Comparison of ENCODE assay signal across 11 cellular contexts in genomic region chr20:25052255-25053206, GRCh38. TPM values are rescaled to one million over a fixed set of nuclear protein-coding genes. Genes with fewer than 3 reads are reported as not detected.
DNase-seq lines count a peak whose midpoint lies in the region; ATAC-seq, FAIRE-seq and TF ChIP-seq lines count a peak whose summit lies in the region.
"Had no signal": no experiment of that assay in that cellular context is flagged by ENCODE, and none has a peak within 500 bp of the region (broad histone marks: within the 10 kb centered on the region; RNA-seq: fewer than 3 reads in every experiment).

No MANE protein-coding gene starts in this region.

- H2AFZ ChIP-seq in K562 (ENCODE audit: low read depth, low read length) = no peak overlapping the region
- no peak overlapping the region for H2AFZ ChIP-seq in HepG2 (ENCODE audit: low read length)

- POLR2A ChIA-PET in K562 (lab: Yijun Ruan, JAX) (no interaction called here), HepG2 (lab: Yijun Ruan, JAX) (no interaction called here)

- DNase-seq in NCI-H526 (lab: John Stamatoyannopoulos, UW) (peak; percentile 28 to 57), NCI-H526 treated with DMSO at 0.1 percent for 48 hours (lab: John Stamatoyannopoulos, UW) (no peak), K562 (ENCODE audit: extremely low read depth in 1 of 4, low spot score in 3 of 4) (no peak), HepG2 (ENCODE audit: low spot score) (no peak), thoracic aorta (ENCODE audit: low spot score) (peak; percentile 48), T1000 (lab: John Stamatoyannopoulos, UW) (no peak), COR-L47 (lab: John Stamatoyannopoulos, UW) (no peak)
- DNase-seq: NCI-H187; stimulated activated CD4-positive, alpha-beta T cell treated with anti-CD3 and anti-CD28 coated beads, Interleukin-4, amount 100 ng/mL, for 1 hour had no signal

- H3K9me3 ChIP-seq in K562 (replicated peaks; ENCODE audit: control insufficient read depth, insufficient read depth, low read depth, low read length) (no peaks in the 10 kb centered on the region), HepG2 (ENCODE audit: low read length) (no peaks in the 10 kb centered on the region), thoracic aorta (no peaks in the 10 kb centered on the region)

- H4K20me1 ChIP-seq in K562 (replicated peaks; ENCODE audit: control insufficient read depth, insufficient read depth, low read length) (no peaks in the 10 kb centered on the region; the same call in 1 of the 2 replicates), HepG2 (ENCODE audit: insufficient read depth, low read length) (no peaks in the 10 kb centered on the region; the same call in 1 of the 2 replicates)

- H3K27ac ChIP-seq in K562 (ENCODE audit: extremely low read depth, low read depth, low read length) (no peak overlapping the region), HepG2 (ENCODE audit: extremely low read length, insufficient read depth, low read length) (no peak overlapping the region), thoracic aorta (peak overlapping the region; percentile 91 to 93)
- H3K27ac ChIP-seq: 22Rv1 had no signal

- H3K79me2 ChIP-seq in K562 (ENCODE audit: control insufficient read depth, insufficient read depth, low read length) (no peaks in the 10 kb centered on the region), HepG2 (ENCODE audit: insufficient read depth, low read length) (peaks cover 3% of the 10 kb centered on the region)

- FAIRE-seq in K562 (lab: Jason Lieb, UNC) (no peak), HepG2 (lab: Jason Lieb, UNC) (no peak)

- H3K36me3 ChIP-seq in K562 (ENCODE audit: control insufficient read depth, insufficient read depth, low read length) (no peaks in the 10 kb centered on the region), HepG2 (replicated peaks in 1 of 2; ENCODE audit: control insufficient read depth in 1 of 2, insufficient read depth in 2 of 2, low read length in 2 of 2) (no peaks in the 10 kb centered on the region; a peak in 1 of 5 replicates), thoracic aorta (no peaks in the 10 kb centered on the region)

- H3K4me3 ChIP-seq in K562 (no peak overlapping the region), HepG2 (replicated peaks in 1 of 3; ENCODE audit: insufficient read depth in 1 of 3, low read depth in 2 of 3, low read length in 3 of 3) (no peak overlapping the region), thoracic aorta (peak overlapping the region; percentile 41)

- H3K9ac ChIP-seq in K562 (ENCODE audit: insufficient read depth in 1 of 2, low read depth in 2 of 2, low read length in 2 of 2) = no peak overlapping the region
- no peak overlapping the region for H3K9ac ChIP-seq in HepG2 (ENCODE audit: insufficient read depth, low read depth, low read length)

- ATAC-seq in K562 (no peak), HepG2 (no peak), thoracic aorta (ENCODE audit: insufficient number of reproducible peaks, low FRiP score, low read depth) (peak; percentile 53), HG03460 (IDR thresholded peaks at IDR 0.05; ENCODE audit: unreplicated experiment) (no peak)

- in situ Hi-C loops in K562 (cut with MboI) = no loop called here
- in situ Hi-C loops in HepG2 (cut with HindIII; ENCODE audit: extremely low pct_ligation_motif_present, low pct_unique_long_range_greater_than_20kb) = no loop called here

- TF ChIP-seq RAD21 in K562 (CRISPR knock-in tag; conservative IDR thresholded peaks at IDR 0.05 in 1 of 2, IDR thresholded peaks at IDR 0.05 in 1 of 2) = no peak
- TF ChIP-seq RAD21 in HepG2 (CRISPR knock-in tag; IDR thresholded peaks at IDR 0.05) = no peak

- BruUV-seq in K562 (replicated peaks; lab: Mats Ljungman, UMichigan) (no TSS peak), HepG2 (replicated peaks; lab: Mats Ljungman, UMichigan) (no TSS peak)

- TF ChIP-seq EP300 in K562 (IDR thresholded peaks at IDR 0.05; ENCODE audit: low read length) (no peak), HepG2 (IDR thresholded peaks at IDR 0.05; ENCODE audit: low read depth in 2 of 2, low read length in 2 of 2) (no peak), HepG2 (CRISPR knock-in tag; IDR thresholded peaks at IDR 0.05; ENCODE audit: borderline replicate concordance) (no peak)

- TF ChIP-seq POLR2A in K562 (conservative IDR thresholded peaks at IDR 0.05) (no peak), HepG2 (IDR thresholded peaks at IDR 0.05; ENCODE audit: insufficient read depth in 1 of 2, low read depth in 2 of 2, low read length in 2 of 2) (no peak)

- CTCF ChIA-PET in K562 (lab: Yijun Ruan, JAX; ENCODE audit: low intra/inter-chr PET ratio) (no interaction called here), HepG2 (lab: Yijun Ruan, JAX; ENCODE audit: low intra/inter-chr PET ratio, low total read pairs) (no interaction called here)

- H3K4me1 ChIP-seq in K562 (replicated peaks in 1 of 2; ENCODE audit: control insufficient read depth in 2 of 2, insufficient read depth in 2 of 2, low read length in 2 of 2) (peaks cover 7 to 12% of the 10 kb centered on the region in 2 experiments; a peak in 4 of 5 replicates), HepG2 (ENCODE audit: insufficient read depth, low read length) (peaks cover 62% of the 10 kb centered on the region), thoracic aorta (ENCODE audit: control insufficient read depth in 1 of 2, low read depth in 2 of 2) (peaks cover 64 to 95% of the 10 kb centered on the region in 2 donors)

- no peak for TF ChIP-seq CTCF in K562 (IDR thresholded peaks at IDR 0.05 in 2 of 3, conservative IDR thresholded peaks at IDR 0.05 in 1 of 3; ENCODE audit: insufficient read depth in 2 of 3, low read depth in 1 of 3, low read length in 3 of 3)
- TF ChIP-seq CTCF in HepG2 (CRISPR knock-in tag; IDR thresholded peaks at IDR 0.05) = no peak
- TF ChIP-seq CTCF in thoracic aorta (IDR thresholded peaks at IDR 0.05) = no peak

- no peaks in the 10 kb centered on the region for H3K9me1 ChIP-seq in K562 (ENCODE audit: control insufficient read depth, insufficient read depth, low read length)

- intact Hi-C loops in K562 (cut with micrococcal nuclease) = no loop called here
- intact Hi-C loops in HepG2 (cut with micrococcal nuclease; ENCODE audit: unreplicated experiment) = no loop called here

- WGBS in K562 (ENCODE audit: insufficient coverage, low coverage, missing lambda C conversion rate) = 6% methylated on average over 14 of the region's 16 CpGs
- WGBS in HepG2 (ENCODE audit: low lambda C conversion rate) = 73% methylated on average over 15 of the region's 16 CpGs

- H3K4me2 ChIP-seq in K562 (ENCODE audit: insufficient read depth, low read length) (no peak overlapping the region), HepG2 (ENCODE audit: low read depth, low read length) (no peak overlapping the region)

- H3K27me3 ChIP-seq in K562 (ENCODE audit: control insufficient read depth in 2 of 2, insufficient read depth in 2 of 2, low read length in 2 of 2) = peaks cover 3 to 50% of the 10 kb centered on the region in 2 experiments; a peak in 3 of 5 replicates
- peaks cover 0 to 2% of the 10 kb centered on the region in 2 experiments; a peak in 1 of 5 replicates for H3K27me3 ChIP-seq in HepG2 (ENCODE audit: control insufficient read depth in 1 of 2, insufficient read depth in 2 of 2, low read length in 2 of 2)
- no peaks in the 10 kb centered on the region for H3K27me3 ChIP-seq in thoracic aorta (replicated peaks; ENCODE audit: insufficient read depth)

RNA-seq across cellular contexts. Expression of gene ACSS1, which starts 5.4 kb away (rescaled TPM):
- 0.56 and 0.67 TPM in 2 replicates for total RNA-seq in K562 (2011; cell fraction: chromatin; rRNA removed; ENCODE audit: low replicate concordance)
- 0.50 and 0.53 TPM in 2 replicates for total RNA-seq in K562 (2011; cell fraction: nucleolus; rRNA removed)
- 0.61 and 0.66 TPM in 2 replicates for total RNA-seq in K562 (2011; cell fraction: nucleoplasm; rRNA removed)
- total RNA-seq in K562 (2014; rRNA removed) = 0.04 and 0.23 TPM in 2 replicates
- 0.07 TPM in 1 of 2 replicates, not detected in the other for total RNA-seq in K562 (2014; rRNA removed; fragmentation: Illumina TruSeq; extraction: Trizol)
- total RNA-seq in K562 (2015; rRNA removed; fragmentation: Illumina TruSeq; extraction: Trizol) = not detected in 2 replicates
- total RNA-seq in K562 (2021) = 0.38 and 0.67 TPM in 2 replicates
- polyA plus RNA-seq in K562 (2011; rRNA removed) = 0.30 and 2.1 TPM in 2 replicates
- 0.25 and 2.7 TPM in 2 replicates for polyA plus RNA-seq in K562 (2011; cell fraction: cytosol; rRNA removed)
- 0.41 and 3.7 TPM in 2 replicates for polyA plus RNA-seq in K562 (2011; cell fraction: nucleus; rRNA removed)
- polyA plus RNA-seq in K562 (2012) = 0.26 TPM in 2 replicates
- polyA plus RNA-seq in K562 (2014; fragmentation: Illumina TruSeq; extraction: Trizol) = 0.21 and 0.25 TPM in 2 replicates
- polyA plus RNA-seq in K562 (2014; fragmentation: Nextera tagmentation; extraction: Ambion mirVana) = not detected
- 0.23 and 0.28 TPM in 2 replicates for polyA plus RNA-seq in K562 (2014; rRNA removed)
- 0.24 and 2.3 TPM in 2 replicates for polyA minus RNA-seq in K562 (2011; rRNA and poly(A)+ RNA removed)
- polyA minus RNA-seq in K562 (2011; cell fraction: cytosol; rRNA and poly(A)+ RNA removed) = 1.6 TPM in 1 of 2 replicates, not detected in the other
- 0.11 and 0.81 TPM in 2 replicates for polyA minus RNA-seq in K562 (2011; cell fraction: nucleus; rRNA and poly(A)+ RNA removed)
- 38.2 and 41.6 TPM in 2 replicates for total RNA-seq in HepG2 (2016; rRNA removed; fragmentation: Illumina TruSeq; extraction: Trizol)
- 8.4 and 9.3 TPM in 2 replicates for total RNA-seq in HepG2 (2016; cell fraction: cytosol; rRNA removed; fragmentation: Illumina TruSeq; extraction: Trizol; ENCODE audit: low read depth)
- total RNA-seq in HepG2 (2016; cell fraction: insoluble cytoplasmic fraction; rRNA removed; fragmentation: Illumina TruSeq; extraction: Trizol) = 34.8 and 43.4 TPM in 2 replicates
- total RNA-seq in HepG2 (2016; cell fraction: membrane; rRNA removed; fragmentation: Illumina TruSeq; extraction: Trizol) = 13.0 and 13.5 TPM in 2 replicates
- total RNA-seq in HepG2 (2016; cell fraction: nucleus; rRNA removed; fragmentation: Illumina TruSeq; extraction: Trizol) = 42.3 and 48.2 TPM in 2 replicates
- polyA plus RNA-seq in HepG2 (2011; rRNA removed) = 15.2 and 23.3 TPM in 2 replicates
- 16.5 and 17.1 TPM in 2 replicates for polyA plus RNA-seq in HepG2 (2011; cell fraction: cytosol; rRNA removed)
- polyA plus RNA-seq in HepG2 (2011; cell fraction: nucleus; rRNA removed) = 43.9 and 56.8 TPM in 2 replicates
- polyA plus RNA-seq in HepG2 (2012) = 4.3 and 9.3 TPM in 2 replicates
- 3.2 and 3.4 TPM in 2 replicates for polyA plus RNA-seq in HepG2 (2016; cell fraction: cytosol; fragmentation: Illumina TruSeq; extraction: Trizol; ENCODE audit: low read depth)
- 47.8 and 50.2 TPM in 2 replicates for polyA plus RNA-seq in HepG2 (2016; cell fraction: insoluble cytoplasmic fraction; fragmentation: Illumina TruSeq; extraction: Trizol; ENCODE audit: low read depth)
- polyA plus RNA-seq in HepG2 (2016; cell fraction: membrane; fragmentation: Illumina TruSeq; extraction: Trizol; ENCODE audit: low read depth) = 9.9 TPM in 2 replicates
- polyA plus RNA-seq in HepG2 (2016; cell fraction: nucleus; fragmentation: Illumina TruSeq; extraction: Trizol; ENCODE audit: insufficient read depth, low read depth) = 98.7 and 99.6 TPM in 2 replicates
- 0.07 and 45.1 TPM in 2 replicates for polyA minus RNA-seq in HepG2 (2011; rRNA and poly(A)+ RNA removed; ENCODE audit: low replicate concordance)
- polyA minus RNA-seq in HepG2 (2011; cell fraction: cytosol; rRNA and poly(A)+ RNA removed) = 11.7 and 16.0 TPM in 2 replicates
- polyA minus RNA-seq in HepG2 (2011; cell fraction: nucleus; rRNA and poly(A)+ RNA removed) = 13.9 and 19.8 TPM in 2 replicates
- 10 to 100 TPM; 26.0 to 31.7 TPM for total RNA-seq in thoracic aorta

RNA-seq across cellular contexts. Expression of gene VSX1, which starts 29.4 kb away (rescaled TPM):
- not detected in 2 replicates for total RNA-seq in K562 (2011; cell fraction: chromatin; rRNA removed; ENCODE audit: low replicate concordance)
- total RNA-seq in K562 (2011; cell fraction: nucleolus; rRNA removed) = not detected in 2 replicates
- total RNA-seq in K562 (2011; cell fraction: nucleoplasm; rRNA removed) = not detected in 2 replicates
- not detected in 2 replicates for total RNA-seq in K562 (2014; rRNA removed)
- not detected in 2 replicates for total RNA-seq in K562 (2014; rRNA removed; fragmentation: Illumina TruSeq; extraction: Trizol)
- not detected in 2 replicates for total RNA-seq in K562 (2015; rRNA removed; fragmentation: Illumina TruSeq; extraction: Trizol)
- total RNA-seq in K562 (2021) = not detected in 2 replicates
- polyA plus RNA-seq in K562 (2011; rRNA removed) = not detected in 2 replicates
- not detected in 2 replicates for polyA plus RNA-seq in K562 (2011; cell fraction: cytosol; rRNA removed)
- not detected in 2 replicates for polyA plus RNA-seq in K562 (2011; cell fraction: nucleus; rRNA removed)
- not detected in 2 replicates for polyA plus RNA-seq in K562 (2012)
- polyA plus RNA-seq in K562 (2014; fragmentation: Illumina TruSeq; extraction: Trizol) = not detected in 2 replicates
- polyA plus RNA-seq in K562 (2014; fragmentation: Nextera tagmentation; extraction: Ambion mirVana) = not detected
- not detected in 2 replicates for polyA plus RNA-seq in K562 (2014; rRNA removed)
- not detected in 2 replicates for polyA minus RNA-seq in K562 (2011; rRNA and poly(A)+ RNA removed)
- polyA minus RNA-seq in K562 (2011; cell fraction: cytosol; rRNA and poly(A)+ RNA removed) = not detected in 2 replicates
- polyA minus RNA-seq in K562 (2011; cell fraction: nucleus; rRNA and poly(A)+ RNA removed) = not detected in 2 replicates
- total RNA-seq in HepG2 (2016; rRNA removed; fragmentation: Illumina TruSeq; extraction: Trizol) = not detected in 2 replicates
- total RNA-seq in HepG2 (2016; cell fraction: cytosol; rRNA removed; fragmentation: Illumina TruSeq; extraction: Trizol; ENCODE audit: low read depth) = not detected in 2 replicates
- not detected in 2 replicates for total RNA-seq in HepG2 (2016; cell fraction: insoluble cytoplasmic fraction; rRNA removed; fragmentation: Illumina TruSeq; extraction: Trizol)
- not detected in 2 replicates for total RNA-seq in HepG2 (2016; cell fraction: membrane; rRNA removed; fragmentation: Illumina TruSeq; extraction: Trizol)
- total RNA-seq in HepG2 (2016; cell fraction: nucleus; rRNA removed; fragmentation: Illumina TruSeq; extraction: Trizol) = not detected in 2 replicates
- polyA plus RNA-seq in HepG2 (2011; rRNA removed) = 0.04 and 0.05 TPM in 2 replicates
- not detected in 2 replicates for polyA plus RNA-seq in HepG2 (2011; cell fraction: cytosol; rRNA removed)
- 0.06 and 0.14 TPM in 2 replicates for polyA plus RNA-seq in HepG2 (2011; cell fraction: nucleus; rRNA removed)
- polyA plus RNA-seq in HepG2 (2012) = not detected in 2 replicates
- polyA plus RNA-seq in HepG2 (2016; cell fraction: cytosol; fragmentation: Illumina TruSeq; extraction: Trizol; ENCODE audit: low read depth) = not detected in 2 replicates
- not detected in 2 replicates for polyA plus RNA-seq in HepG2 (2016; cell fraction: insoluble cytoplasmic fraction; fragmentation: Illumina TruSeq; extraction: Trizol; ENCODE audit: low read depth)
- polyA plus RNA-seq in HepG2 (2016; cell fraction: membrane; fragmentation: Illumina TruSeq; extraction: Trizol; ENCODE audit: low read depth) = not detected in 2 replicates
- polyA plus RNA-seq in HepG2 (2016; cell fraction: nucleus; fragmentation: Illumina TruSeq; extraction: Trizol; ENCODE audit: insufficient read depth, low read depth) = not detected in 2 replicates
- polyA minus RNA-seq in HepG2 (2011; rRNA and poly(A)+ RNA removed; ENCODE audit: low replicate concordance) = not detected in 2 replicates
- not detected in 2 replicates for polyA minus RNA-seq in HepG2 (2011; cell fraction: cytosol; rRNA and poly(A)+ RNA removed)
- 0.75 TPM in 1 of 2 replicates, not detected in the other for polyA minus RNA-seq in HepG2 (2011; cell fraction: nucleus; rRNA and poly(A)+ RNA removed)
- not detected for total RNA-seq in thoracic aorta

RNA-seq across cellular contexts. Expression of gene APMAP, which starts 60.0 kb away (rescaled TPM):
- total RNA-seq in K562 (2011; cell fraction: chromatin; rRNA removed; ENCODE audit: low replicate concordance) = 15.3 and 15.5 TPM in 2 replicates
- 18.6 and 20.5 TPM in 2 replicates for total RNA-seq in K562 (2011; cell fraction: nucleolus; rRNA removed)
- 20.0 and 22.3 TPM in 2 replicates for total RNA-seq in K562 (2011; cell fraction: nucleoplasm; rRNA removed)
- total RNA-seq in K562 (2014; rRNA removed) (14.4 and 16.5 TPM in 2 replicates), K562 (2014; rRNA removed; fragmentation: Illumina TruSeq; extraction: Trizol) (13.0 and 14.1 TPM in 2 replicates), K562 (2015; rRNA removed; fragmentation: Illumina TruSeq; extraction: Trizol) (14.8 and 15.2 TPM in 2 replicates), K562 (2021) (15.9 and 17.8 TPM in 2 replicates), HepG2 (2016; rRNA removed; fragmentation: Illumina TruSeq; extraction: Trizol) (96.9 and 214 TPM in 2 replicates), thoracic aorta (10 to 100 TPM; 38.4 to 44.0 TPM)
- polyA plus RNA-seq in K562 (2011; rRNA removed) (13.6 and 18.0 TPM in 2 replicates), K562 (2014; fragmentation: Illumina TruSeq; extraction: Trizol) (14.9 and 15.3 TPM in 2 replicates), K562 (2014; fragmentation: Nextera tagmentation; extraction: Ambion mirVana) (1 to 10 TPM; 6.7 to 8.8 TPM), K562 (2014; rRNA removed) (18.2 and 21.8 TPM in 2 replicates), HepG2 (2011; rRNA removed) (168 and 177 TPM in 2 replicates)
- polyA plus RNA-seq in K562 (2011; cell fraction: cytosol; rRNA removed) = 11.5 and 20.7 TPM in 2 replicates
- polyA plus RNA-seq in K562 (2011; cell fraction: nucleus; rRNA removed) = 12.6 and 16.2 TPM in 2 replicates
- polyA plus RNA-seq in K562 (2012) = 15.7 and 16.1 TPM in 2 replicates
- 8.4 and 13.1 TPM in 2 replicates for polyA minus RNA-seq in K562 (2011; rRNA and poly(A)+ RNA removed)
- polyA minus RNA-seq in K562 (2011; cell fraction: cytosol; rRNA and poly(A)+ RNA removed) = 5.2 and 8.2 TPM in 2 replicates
- polyA minus RNA-seq in K562 (2011; cell fraction: nucleus; rRNA and poly(A)+ RNA removed) = 4.7 and 7.4 TPM in 2 replicates
- total RNA-seq in HepG2 (2016; cell fraction: cytosol; rRNA removed; fragmentation: Illumina TruSeq; extraction: Trizol; ENCODE audit: low read depth) = 20.1 and 22.7 TPM in 2 replicates
- 98.2 and 226 TPM in 2 replicates for total RNA-seq in HepG2 (2016; cell fraction: insoluble cytoplasmic fraction; rRNA removed; fragmentation: Illumina TruSeq; extraction: Trizol)
- 41.7 and 44.7 TPM in 2 replicates for total RNA-seq in HepG2 (2016; cell fraction: membrane; rRNA removed; fragmentation: Illumina TruSeq; extraction: Trizol)
- 175 and 197 TPM in 2 replicates for total RNA-seq in HepG2 (2016; cell fraction: nucleus; rRNA removed; fragmentation: Illumina TruSeq; extraction: Trizol)
- 161 and 178 TPM in 2 replicates for polyA plus RNA-seq in HepG2 (2011; cell fraction: cytosol; rRNA removed)
- polyA plus RNA-seq in HepG2 (2011; cell fraction: nucleus; rRNA removed) = 60.9 and 87.7 TPM in 2 replicates
- polyA plus RNA-seq in HepG2 (2012) = 152 and 183 TPM in 2 replicates
- polyA plus RNA-seq in HepG2 (2016; cell fraction: cytosol; fragmentation: Illumina TruSeq; extraction: Trizol; ENCODE audit: low read depth) = 19.3 and 19.6 TPM in 2 replicates
- polyA plus RNA-seq in HepG2 (2016; cell fraction: insoluble cytoplasmic fraction; fragmentation: Illumina TruSeq; extraction: Trizol; ENCODE audit: low read depth) = 91.9 and 93.0 TPM in 2 replicates
- 31.8 and 32.4 TPM in 2 replicates for polyA plus RNA-seq in HepG2 (2016; cell fraction: membrane; fragmentation: Illumina TruSeq; extraction: Trizol; ENCODE audit: low read depth)
- 261 and 268 TPM in 2 replicates for polyA plus RNA-seq in HepG2 (2016; cell fraction: nucleus; fragmentation: Illumina TruSeq; extraction: Trizol; ENCODE audit: insufficient read depth, low read depth)
- polyA minus RNA-seq in HepG2 (2011; rRNA and poly(A)+ RNA removed; ENCODE audit: low replicate concordance) = 27.2 and 96.2 TPM in 2 replicates
- 41.4 and 51.0 TPM in 2 replicates for polyA minus RNA-seq in HepG2 (2011; cell fraction: cytosol; rRNA and poly(A)+ RNA removed)
- 33.6 and 47.4 TPM in 2 replicates for polyA minus RNA-seq in HepG2 (2011; cell fraction: nucleus; rRNA and poly(A)+ RNA removed)

Comparison
In these comparisons a context has a peak if more than half of its experiments do, and no peak if none do; other contexts are left out.
1. DNase-seq: peak in NCI-H526 (2 of 2) and thoracic aorta (single experiment); none in NCI-H526 treated with DMSO at 0.1 percent for 48 hours (single experiment), K562 (0 of 4), HepG2 (single experiment), T1000 (single experiment) and COR-L47 (single experiment).
2. H3K27ac ChIP-seq: peak in thoracic aorta (2 of 2); none in K562 (single experiment) and HepG2 (single experiment).
3. RNA of gene ACSS1, which starts 5.4 kb away (total RNA-seq): 8.4 to 48.2 TPM in HepG2 and 26.0 to 31.7 TPM in thoracic aorta; 0.04 to 0.67 TPM in K562; every median in the first group is over 4 times any median in the second.